Comparison of ENCODE assay signal across 9 cellular contexts in the genomic region with DNA sequence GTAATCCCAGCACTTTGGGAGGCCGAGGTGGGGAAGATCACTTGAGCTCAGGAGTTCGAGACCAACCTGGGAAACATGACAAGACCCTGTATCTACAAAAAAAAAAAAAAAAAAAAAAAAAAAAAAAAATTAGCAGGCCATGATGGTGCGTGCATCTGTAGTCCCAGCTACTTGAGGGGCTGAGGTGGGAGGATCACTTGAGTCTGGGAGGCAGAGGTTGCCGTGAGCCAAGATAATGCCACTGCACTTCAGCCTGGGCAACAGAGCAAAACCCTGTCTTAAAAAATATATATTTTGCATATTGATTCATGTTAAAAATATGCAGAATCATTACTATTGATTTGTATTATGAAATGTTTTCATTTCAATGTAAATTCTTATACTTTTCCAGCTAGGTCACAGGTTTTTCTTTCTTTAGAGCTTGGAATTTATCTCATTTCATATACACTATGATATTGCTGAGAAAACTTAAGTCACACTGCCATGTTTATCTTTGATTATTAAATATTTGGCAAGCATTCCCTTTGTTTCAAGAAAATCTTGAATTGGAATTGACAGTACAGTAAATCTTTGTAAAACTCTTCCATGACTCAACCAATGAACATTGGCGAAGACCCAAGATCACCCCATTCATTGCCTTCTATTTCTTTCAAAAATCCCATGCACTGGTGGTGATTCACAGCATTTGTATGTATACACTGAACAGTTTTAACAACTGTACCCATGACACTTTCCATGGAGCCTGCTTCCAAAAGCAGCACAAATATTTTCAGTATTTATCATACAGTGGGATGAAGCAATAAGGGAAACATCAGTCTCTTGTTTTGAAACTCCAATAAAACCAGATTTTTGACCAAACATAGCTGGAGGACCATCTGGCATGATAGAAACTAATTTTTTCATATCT.
A peak's percentile ranks its signal among the peaks of the same experiment; 100 is the strongest.
DNase-seq lines count a peak whose midpoint lies in the region; ATAC-seq and TF ChIP-seq lines count a peak whose summit lies in the region.
"Had no signal": no experiment of that assay in that cellular context is flagged by ENCODE, and none has a peak within 500 bp of the region (broad histone marks: within the 10 kb centered on the region; RNA-seq: fewer than 3 reads in every experiment).

No MANE protein-coding gene starts in this region.

- H4K8ac ChIP-seq in mesenchymal stem cell (ENCODE audit: low read length) = no peak overlapping the region

- H3K23ac ChIP-seq in mesenchymal stem cell (ENCODE audit: low read length in 2 of 2) = no peak overlapping the region

- H3K4me3 ChIP-seq in AG04450 (ENCODE audit: low read depth, low read length) (no peak overlapping the region), MG63 (no peak overlapping the region), mesenchymal stem cell (ENCODE audit: insufficient read depth in 1 of 2, low read depth in 1 of 2, low read length in 2 of 2) (no peak overlapping the region)

- no peak overlapping the region for H2AK5ac ChIP-seq in mesenchymal stem cell (ENCODE audit: low read length, severe bottlenecking)

- H3K27me3 ChIP-seq in AG04450 (ENCODE audit: control insufficient read depth, insufficient read depth, low read length) (no peaks in the 10 kb centered on the region), MG63 (no peaks in the 10 kb centered on the region), mesenchymal stem cell (ENCODE audit: control insufficient read depth in 1 of 2, insufficient read depth in 1 of 2, low read length in 2 of 2) (no peaks in the 10 kb centered on the region)

- H3K4me1 ChIP-seq in mesenchymal stem cell (ENCODE audit: control insufficient read depth, insufficient read depth, low read depth, low read length) = peaks cover 5% of the 10 kb centered on the region

- no peak for TF ChIP-seq CTCF in AG04450 (IDR thresholded peaks at IDR 0.05; ENCODE audit: low read depth, low read length)

- H3K36me3 ChIP-seq in MG63 (no peaks in the 10 kb centered on the region), mesenchymal stem cell (ENCODE audit: control insufficient read depth in 1 of 2, insufficient read depth in 2 of 2, low read depth in 1 of 2, low read length in 2 of 2) (no peaks in the 10 kb centered on the region)

- peak overlapping the region; percentile 68 for H2BK120ac ChIP-seq in mesenchymal stem cell (ENCODE audit: low read depth, low read length)

- no peak overlapping the region for H2AFZ ChIP-seq in mesenchymal stem cell (ENCODE audit: low read depth, low read length)

- ATAC-seq in HG02938 (IDR thresholded peaks at IDR 0.05; ENCODE audit: unreplicated experiment) = no peak
- ATAC-seq in HG02798 (IDR thresholded peaks at IDR 0.05; ENCODE audit: poor library complexity, unreplicated experiment) = no peak

- no peak overlapping the region for H3K4me2 ChIP-seq in mesenchymal stem cell (ENCODE audit: low read length, poor library complexity, severe bottlenecking)

- no peak overlapping the region for H2BK15ac ChIP-seq in mesenchymal stem cell (ENCODE audit: low read depth, poor library complexity, severe bottlenecking)

- POLR2A ChIA-PET in AG04450 (lab: Yijun Ruan, JAX) = interaction anchor here (0.5 to 2.2 kb wide), 4 partner anchors 10 to 55 kb away, joined by 3 to 15 read pairs (median 6); no protein-coding TSS in a partner anchor

- H3K18ac ChIP-seq in mesenchymal stem cell (ENCODE audit: low read depth in 1 of 2, low read length in 2 of 2) = no peak overlapping the region

- CTCF ChIA-PET in AG04450 (lab: Charles Lee) = no interaction called here

- H4K91ac ChIP-seq in mesenchymal stem cell (ENCODE audit: low read length) = no peak overlapping the region

- 11% methylated on average over 3 of the region's 5 CpGs for WGBS in mesenchymal stem cell

- no peaks in the 10 kb centered on the region for H3K79me1 ChIP-seq in mesenchymal stem cell (replicated peaks; ENCODE audit: low read length, poor library complexity, severe bottlenecking)

- no peak overlapping the region for H2BK5ac ChIP-seq in mesenchymal stem cell (ENCODE audit: low read depth, low read length, poor library complexity, severe bottlenecking)

- H3K4ac ChIP-seq in mesenchymal stem cell (ENCODE audit: low read depth in 1 of 2, low read length in 2 of 2) = no peak overlapping the region

- peak overlapping the region; percentile 86 for H3K27ac ChIP-seq in AG04450 (ENCODE audit: low read depth, low read length)
- H3K27ac ChIP-seq in mesenchymal stem cell (ENCODE audit: low read length, poor library complexity, severe bottlenecking) = peak overlapping the region; percentile 89

- peak; percentile 99 for DNase-seq in AG04450 (ENCODE audit: low read depth, low spot score)
- peak; percentile 82 for DNase-seq in MG63
- DNase-seq in dedifferentiated amniotic fluid mesenchymal stem cell (ENCODE audit: extremely low spot score) = peak; percentile 100
- DNase-seq in mesenchymal stem cell = peak; percentile 99
- no peak for DNase-seq in NCI-H1417 (lab: John Stamatoyannopoulos, UW)
- no peak for DNase-seq in activated T-cell treated with anti-CD3 and anti-CD28 coated beads, Interleukin-2, amount 50 U/mL, for 1 hour
- DNase-seq: activated CD8-positive, alpha-beta memory T cell treated with anti-CD3 and anti-CD28 coated beads, Interleukin-2, amount 50 U/mL, for 48 hours had no signal

- no peak overlapping the region for H3K14ac ChIP-seq in mesenchymal stem cell (ENCODE audit: low read length in 2 of 2)

- H3K9ac ChIP-seq in mesenchymal stem cell (ENCODE audit: low read length) = peak overlapping the region; percentile 74

- H3K9me3 ChIP-seq in AG04450 (ENCODE audit: control insufficient read depth, insufficient read depth, low read length) = no peaks in the 10 kb centered on the region
- peaks cover 5% of the 10 kb centered on the region; the same call in 1 of the 2 replicates for H3K9me3 ChIP-seq in MG63
- no peaks in the 10 kb centered on the region for H3K9me3 ChIP-seq in mesenchymal stem cell (ENCODE audit: control insufficient read depth, low read length)

- no peak overlapping the region for H2BK12ac ChIP-seq in mesenchymal stem cell (ENCODE audit: low read length in 2 of 2)

Comparison
In these comparisons a context has a peak if more than half of its experiments do, and no peak if none do; other contexts are left out.
1. DNase-seq: peak in AG04450 (single experiment), MG63 (single experiment), dedifferentiated amniotic fluid mesenchymal stem cell (single experiment) and mesenchymal stem cell (single experiment); none in NCI-H1417 (0 of 3) and activated T-cell treated with anti-CD3 and anti-CD28 coated beads, Interleukin-2, amount 50 U/mL, for 1 hour (single experiment).